ENCODE assay signal across 20 cellular contexts in the genomic region with DNA sequence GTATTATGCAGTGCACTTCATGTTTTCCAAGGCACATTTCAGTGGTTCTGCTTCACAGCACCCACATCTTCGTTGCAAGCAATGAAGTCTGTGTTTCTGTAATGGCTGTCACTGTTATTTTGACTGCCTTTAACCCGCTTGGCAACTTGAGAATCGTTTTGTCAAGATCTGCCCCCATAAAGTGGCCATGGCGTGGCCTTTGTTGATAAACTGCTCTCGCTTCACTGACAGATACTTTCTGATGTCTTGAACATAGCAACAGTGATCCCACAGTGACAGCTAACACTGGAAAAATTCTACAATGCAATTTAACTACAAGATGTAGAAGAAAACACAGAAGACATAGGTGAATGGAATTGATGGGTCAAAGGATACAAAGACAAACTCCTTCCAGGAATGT.
"Had no signal": no experiment of that assay in that cellular context is flagged by ENCODE, and none has a peak within 500 bp of the region (broad histone marks: within the 10 kb centered on the region; RNA-seq: fewer than 3 reads in every experiment).

No MANE protein-coding gene starts in this region.

- FAIRE-seq: endometrium, frontal cortex had no signal

- H3K36me3 ChIP-seq: heart left ventricle, right atrium auricular region, sigmoid colon, stomach, thoracic aorta, uterus had no signal

- H3K27ac Mint-ChIP-seq: naive thymus-derived CD4-positive, alpha-beta T cell had no signal

- H3K9me3 ChIP-seq: heart left ventricle, right atrium auricular region, sigmoid colon, stomach, thoracic aorta, uterus had no signal

- H3K4me3 Mint-ChIP-seq: naive thymus-derived CD4-positive, alpha-beta T cell; type B pancreatic cell had no signal

- H3K27me3 Mint-ChIP-seq: type B pancreatic cell had no signal

- ATAC-seq: esophagus mucosa; heart left ventricle; left colon; naive thymus-derived CD4-positive, alpha-beta T cell had no signal

- H3K27ac ChIP-seq: dorsolateral prefrontal cortex, heart left ventricle, right atrium auricular region, sigmoid colon, skin epidermis, stomach, thoracic aorta, uterus had no signal

- DNase-seq: cortex of kidney; dorsolateral prefrontal cortex; effector memory CD4-positive, alpha-beta T cell; heart left ventricle; hippocampal formation; left colon; naive thymus-derived CD4-positive, alpha-beta T cell; sigmoid colon; stimulated activated CD4-positive, alpha-beta T cell treated with anti-CD3 and anti-CD28 coated beads, Interleukin-12 subunit alpha, Interleukin-12 subunit beta, amount 100 ng/mL, for 4 hours; stimulated activated naive CD4-positive, alpha-beta T cell; stomach; substantia nigra; uterus had no signal

- H3K4me1 ChIP-seq: heart left ventricle, right atrium auricular region, sigmoid colon, stomach, uterus had no signal

- H3K27me3 ChIP-seq: heart left ventricle, right atrium auricular region, sigmoid colon, stomach, uterus had no signal

- H3K4me1 Mint-ChIP-seq: naive thymus-derived CD4-positive, alpha-beta T cell had no signal

- H3K4me3 ChIP-seq: dorsolateral prefrontal cortex, heart left ventricle, right atrium auricular region, sigmoid colon, skin epidermis, stomach, thoracic aorta, uterus had no signal
